23 cellular contexts compared by ENCODE assay signal in genomic region chr18:60753753-60754152, GRCh38.
"Had no signal": no experiment of that assay in that cellular context is flagged by ENCODE, and none has a peak within 500 bp of the region (broad histone marks: within the 10 kb centered on the region; RNA-seq: fewer than 3 reads in every experiment).

No MANE protein-coding gene starts in this region.

- H3K36me3 ChIP-seq: SJSA1 had no signal

- DNase-seq: Kasumi-1; MM.1S; NCI-H1092 treated with DMSO at 0.1 percent for 48 hours; NCI-H1436; NCI-H187; NCI-H2029; NCI-H2081 treated with DMSO at 0.1 percent for 48 hours; NCI-H2171; NCI-H226; NCI-H446; NCI-H510A; NCI-H524 treated with DMSO at 0.1 percent for 48 hours; NCI-H69; NCI-H774; NK-92 treated with Interleukin-12 subunit alpha and Interleukin-12 subunit beta, amount 100 ng/mL, for 24 hours; Right ventricle myocardium superior; RPMI8226; SIG-M5; SK-N-SH had no signal

- H3K4me2 ChIP-seq: KMS-11, SK-N-SH had no signal

- H3K9ac ChIP-seq: KMS-11, SK-N-SH had no signal

- H3K27ac ChIP-seq: HL-60, KMS-11, SJSA1 had no signal

- H3K27me3 ChIP-seq: SJSA1 had no signal

- ATAC-seq: K562 had no signal

- H3K4me3 ChIP-seq: K562, SJSA1 had no signal

- H3K4me1 ChIP-seq: SJSA1 had no signal

- H3K9me3 ChIP-seq: SJSA1, SK-N-SH had no signal
